8 cellular contexts compared by ENCODE assay signal in genomic region chr11:128715691-128716153, GRCh38. TPM values are rescaled to one million over a fixed set of nuclear protein-coding genes. Genes with fewer than 3 reads are reported as not detected.
DNase-seq lines count a peak whose midpoint lies in the region; ATAC-seq and TF ChIP-seq lines count a peak whose summit lies in the region.

No MANE protein-coding gene starts in this region.

- 30 to 43% methylated on average over 2 of the region's 2 CpGs for WGBS in upper lobe of left lung, 2 donors

- H3K36me3 Mint-ChIP-seq in activated T-cell treated with anti-CD3 and anti-CD28 coated beads, Interleukin-2, amount 50 U/mL, for 24 hours (ENCODE audit: low read depth), result peaks cover 38% of the 10 kb centered on the region
- H3K36me3 Mint-ChIP-seq in activated naive CD8-positive, alpha-beta T cell treated with anti-CD3 and anti-CD28 coated beads, Interleukin-2, amount 10 ng/mL, durations not matched to agents 7 days and 5 days, result peaks cover 37% of the 10 kb centered on the region

- H3K27ac Mint-ChIP-seq in activated T-cell treated with anti-CD3 and anti-CD28 coated beads, Interleukin-2, amount 50 U/mL, for 24 hours, result peak overlapping the region; percentile 95
- peak overlapping the region; percentile 96 for H3K27ac Mint-ChIP-seq in activated naive CD8-positive, alpha-beta T cell treated with anti-CD3 and anti-CD28 coated beads, Interleukin-2, amount 10 ng/mL, durations not matched to agents 7 days and 5 days

- peak in 2 of 4 donors; percentile 82 to 90 for TF ChIP-seq EP300 in upper lobe of left lung (IDR thresholded peaks at IDR 0.05)

- TF ChIP-seq CTCF in left lung (IDR thresholded peaks at IDR 0.05) (no peak), upper lobe of left lung (IDR thresholded peaks at IDR 0.05) (no peak)

- ATAC-seq in activated naive CD8-positive, alpha-beta T cell treated with anti-CD3 and anti-CD28 coated beads, Interleukin-2, amount 10 ng/mL, durations not matched to agents 7 days and 5 days (ENCODE audit: low read depth), result no peak
- ATAC-seq in left lung (peak; percentile 5), upper lobe of left lung (ENCODE audit: low FRiP score in 2 of 2) (no peak), GM21515 (IDR thresholded peaks at IDR 0.05; ENCODE audit: unreplicated experiment) (no peak), HG03097 (IDR thresholded peaks at IDR 0.05; ENCODE audit: low FRiP score, unreplicated experiment) (no peak)

- peak overlapping the region; percentile 79 for H3K4me3 Mint-ChIP-seq in activated T-cell treated with anti-CD3 and anti-CD28 coated beads, Interleukin-2, amount 50 U/mL, for 24 hours
- H3K4me3 Mint-ChIP-seq in activated naive CD8-positive, alpha-beta T cell treated with anti-CD3 and anti-CD28 coated beads, Interleukin-2, amount 10 ng/mL, durations not matched to agents 7 days and 5 days, result peak overlapping the region; percentile 76

- no peaks in the 10 kb centered on the region for H3K9me3 ChIP-seq in left lung
- H3K9me3 ChIP-seq in upper lobe of left lung, result no peaks in the 10 kb centered on the region

- DNase-seq in activated T-cell treated with anti-CD3 and anti-CD28 coated beads, Interleukin-2, amount 50 U/mL, for 24 hours, result no peak
- no peak for DNase-seq in activated T-cell treated with anti-CD3 and anti-CD28 coated beads for 4 hours
- DNase-seq in activated naive CD8-positive, alpha-beta T cell treated with anti-CD3 and anti-CD28 coated beads, Interleukin-2, amount 10 ng/mL, durations not matched to agents 7 days and 5 days, result no peak
- DNase-seq in left lung, result no peak
- no peak for DNase-seq in upper lobe of left lung
- DNase-seq in NCI-H82 (lab: John Stamatoyannopoulos, UW), result no peak

- H3K36me3 ChIP-seq in left lung, result no peaks in the 10 kb centered on the region
- no peaks in the 10 kb centered on the region for H3K36me3 ChIP-seq in upper lobe of left lung

- peaks cover 99% of the 10 kb centered on the region for H3K4me1 Mint-ChIP-seq in activated T-cell treated with anti-CD3 and anti-CD28 coated beads, Interleukin-2, amount 50 U/mL, for 24 hours (ENCODE audit: low read depth)
- peaks cover 80% of the 10 kb centered on the region for H3K4me1 Mint-ChIP-seq in activated naive CD8-positive, alpha-beta T cell treated with anti-CD3 and anti-CD28 coated beads, Interleukin-2, amount 10 ng/mL, durations not matched to agents 7 days and 5 days

- H3K4me3 ChIP-seq in left lung (no peak overlapping the region), upper lobe of left lung (peak overlapping the region in 1 of 4 donors; percentile 11)

- H3K4me1 ChIP-seq in left lung (peaks cover 37 to 99% of the 10 kb centered on the region in 2 donors), upper lobe of left lung (peaks cover 70 to 85% (median 81%) of the 10 kb centered on the region in 4 donors)

- peaks cover 10% of the 10 kb centered on the region for H3K9me3 Mint-ChIP-seq in activated T-cell treated with anti-CD3 and anti-CD28 coated beads, Interleukin-2, amount 50 U/mL, for 24 hours
- H3K9me3 Mint-ChIP-seq in activated naive CD8-positive, alpha-beta T cell treated with anti-CD3 and anti-CD28 coated beads, Interleukin-2, amount 10 ng/mL, durations not matched to agents 7 days and 5 days, result peaks cover 4% of the 10 kb centered on the region

- intact Hi-C loops in left lung (cut with DNase I), result no loop called here

- POLR2A ChIA-PET in activated naive CD8-positive, alpha-beta T cell treated with anti-CD3 and anti-CD28 coated beads, Interleukin-2, amount 10 ng/mL, durations not matched to agents 7 days and 5 days (lab: Charles Lee), result interaction anchor here (0.8 to 5.3 kb wide), 3 partner anchors 19 to 194 kb away, joined by 3 to 35 read pairs (median 5); no protein-coding TSS in a partner anchor

- H3K27ac ChIP-seq in left lung, result peak overlapping the region; percentile 73 to 94
- H3K27ac ChIP-seq in upper lobe of left lung, result peak overlapping the region; percentile 76 to 90 (median 84)

- H3K27me3 Mint-ChIP-seq in activated T-cell treated with anti-CD3 and anti-CD28 coated beads, Interleukin-2, amount 50 U/mL, for 24 hours, result no peaks in the 10 kb centered on the region
- no peaks in the 10 kb centered on the region for H3K27me3 Mint-ChIP-seq in activated naive CD8-positive, alpha-beta T cell treated with anti-CD3 and anti-CD28 coated beads, Interleukin-2, amount 10 ng/mL, durations not matched to agents 7 days and 5 days

- no peak for TF ChIP-seq POLR2A in upper lobe of left lung (IDR thresholded peaks at IDR 0.05)

- no peaks in the 10 kb centered on the region for H3K27me3 ChIP-seq in left lung
- no peaks in the 10 kb centered on the region for H3K27me3 ChIP-seq in upper lobe of left lung

RNA-seq across cellular contexts. Expression of gene FLI1, which starts 21.9 kb away (rescaled TPM):
- 10 to 100 TPM; 83.4 to 86.5 TPM for total RNA-seq in activated naive CD8-positive, alpha-beta T cell treated with anti-CD3 and anti-CD28 coated beads, Interleukin-2, amount 10 ng/mL, durations not matched to agents 7 days and 5 days
- 10 to 100 TPM; 27.4 to 53.8 TPM for total RNA-seq in left lung
- total RNA-seq in upper lobe of left lung, result 10 to 100 TPM; 36.3 to 80.1 (median 54.4) TPM
